20 cellular contexts compared by ENCODE assay signal in genomic region chr3:15722877-15723623, GRCh38.
"Had no signal": no experiment of that assay in that cellular context is flagged by ENCODE, and none has a peak within 500 bp of the region (broad histone marks: within the 10 kb centered on the region; RNA-seq: fewer than 3 reads in every experiment).

No MANE protein-coding gene starts in this region.

- H3K27me3 Mint-ChIP-seq: activated naive CD8-positive, alpha-beta T cell; type B pancreatic cell had no signal

- H3K27ac Mint-ChIP-seq: activated naive CD8-positive, alpha-beta T cell; immature natural killer cell; mesothelial cell of epicardium; type B pancreatic cell had no signal

- H3K9me3 Mint-ChIP-seq: immature natural killer cell, type B pancreatic cell had no signal

- H3K9ac ChIP-seq: parathyroid adenoma had no signal

- H3K27ac ChIP-seq: body of pancreas, colonic mucosa, lower lobe of right lung, parathyroid adenoma, skin epidermis, suprapubic skin had no signal

- H3K27me3 ChIP-seq: body of pancreas, colonic mucosa, suprapubic skin had no signal

- H3K4me1 ChIP-seq: body of pancreas, colonic mucosa had no signal

- H2AFZ ChIP-seq: parathyroid adenoma had no signal

- H3K4me3 Mint-ChIP-seq: activated naive CD8-positive, alpha-beta T cell; immature natural killer cell; mesothelial cell of epicardium; type B pancreatic cell had no signal

- H3K4me3 ChIP-seq: body of pancreas, colonic mucosa, lower lobe of right lung, skin epidermis, suprapubic skin had no signal

- H3K79me2 ChIP-seq: parathyroid adenoma had no signal

- H3K9me3 ChIP-seq: body of pancreas, colonic mucosa, lower lobe of right lung, suprapubic skin had no signal

- ATAC-seq: activated CD4-positive, CD25-positive, alpha-beta regulatory T cell treated with anti-CD3 and anti-CD28 coated beads, Interleukin-2, amount 50 U/mL, for 24 hours; body of pancreas; stimulated activated naive CD8-positive, alpha-beta T cell treated with anti-CD3 and anti-CD28 coated beads, Interleukin-15, Interleukin-2, amounts not matched to agents 100 U/mL and 50 U/mL, for 24 hours had no signal

- DNase-seq: activated CD4-positive, alpha-beta T cell treated with anti-CD3 and anti-CD28 coated beads, Interleukin-2, amount 50 U/mL, for 1 hour; activated effector memory CD4-positive, alpha-beta T cell treated with anti-CD3 and anti-CD28 coated beads, Interleukin-2, amount 50 U/mL, for 16 hours; amygdala; body of pancreas; caudate nucleus; colonic mucosa; head of caudate nucleus; immature natural killer cell; lower lobe of right lung; stimulated activated CD4-positive, alpha-beta T cell treated with anti-CD3 and anti-CD28 coated beads, Interleukin-15, amount 100 ng/mL, for 24 hours; stimulated activated CD4-positive, alpha-beta T cell treated with anti-CD3 and anti-CD28 coated beads, Interleukin-4, amount 100 ng/mL, for 24 hours; stimulated activated naive CD8-positive, alpha-beta T cell treated with anti-CD3 and anti-CD28 coated beads, Interleukin-15, Interleukin-2, amounts not matched to agents 100 U/mL and 50 U/mL, for 24 hours; T-helper 9 cell had no signal
